8 cellular contexts compared by ENCODE assay signal in genomic region chr14:73634333-73634833, GRCh38. TPM values are rescaled to one million over a fixed set of nuclear protein-coding genes. Genes with fewer than 3 reads are reported as not detected.
DNase-seq lines count a peak whose midpoint lies in the region; ATAC-seq, FAIRE-seq and TF ChIP-seq lines count a peak whose summit lies in the region.

No MANE protein-coding gene starts in this region.

- H3K9me3 Mint-ChIP-seq in immature natural killer cell, result no peaks in the 10 kb centered on the region

- no peaks in the 10 kb centered on the region for H3K9me3 ChIP-seq in GM12878 (replicated peaks; ENCODE audit: control insufficient read depth, insufficient read depth, low read length)
- no peaks in the 10 kb centered on the region for H3K9me3 ChIP-seq in small intestine (ENCODE audit: control insufficient read depth, low read depth)

- peak overlapping the region; percentile 97; the same call in 1 of the 2 replicates for H2AFZ ChIP-seq in GM12878 (ENCODE audit: control insufficient read depth, low read depth, low read length)

- H3K27me3 ChIP-seq in GM12878 (replicated peaks in 1 of 2; ENCODE audit: control insufficient read depth in 2 of 2, insufficient read depth in 2 of 2, low read length in 1 of 2) (peaks cover 0 to 3% of the 10 kb centered on the region in 2 experiments; a peak in 1 of 4 replicates), small intestine (ENCODE audit: control insufficient read depth in 2 of 2, insufficient read depth in 2 of 2, low read length in 2 of 2) (no peaks in the 10 kb centered on the region)

- peak; percentile 11 to 25 (median 18); a peak in 2 of 6 replicates for TF ChIP-seq CTCF in GM12878 (IDR thresholded peaks at IDR 0.05 in 2 of 3, conservative IDR thresholded peaks at IDR 0.05 in 1 of 3; ENCODE audit: control insufficient read depth in 2 of 3, extremely low read depth in 1 of 3, insufficient read depth in 1 of 3, low read depth in 3 of 3, low read length in 3 of 3)

- DNase-seq in DMS79 treated with DMSO at 0.1 percent for 48 hours (lab: John Stamatoyannopoulos, UW), result peak; percentile 62
- peak; percentile 76 for DNase-seq in NCI-H1092 treated with DMSO at 0.1 percent for 48 hours (lab: John Stamatoyannopoulos, UW)
- DNase-seq in GM12878 (ENCODE audit: low read depth, low spot score), result no peak
- peak in 1 of 3 donors; percentile 1 for DNase-seq in immature natural killer cell
- DNase-seq in small intestine, result peak; percentile 13
- no peak for DNase-seq in HCEC 1CT
- DNase-seq in T-helper 1 cell, result no peak

- no peaks in the 10 kb centered on the region for H3K36me3 Mint-ChIP-seq in immature natural killer cell

- no peaks in the 10 kb centered on the region for H3K79me2 ChIP-seq in GM12878 (ENCODE audit: control insufficient read depth, insufficient read depth, low read length)

- peaks cover 2 to 7% (median 2%) of the 10 kb centered on the region in 3 donors for H3K27me3 Mint-ChIP-seq in immature natural killer cell (ENCODE audit: low read depth in 3 of 3)

- H3K4me1 Mint-ChIP-seq in immature natural killer cell, result peaks cover 5 to 7% of the 10 kb centered on the region in 2 donors

- FAIRE-seq in GM12878 (lab: Jason Lieb, UNC) (no peak), small intestine (lab: Jason Lieb, UNC) (no peak)

- in situ Hi-C loops in GM12878 (cut with MboI), result loop anchor here (5.0 kb wide), 1 partner anchor 127 kb away; no protein-coding TSS in a partner anchor

- no TSS peak for BruUV-seq in GM12878 (replicated peaks; lab: Mats Ljungman, UMichigan)

- H3K4me3 ChIP-seq in GM12878, result peak overlapping the region; percentile 65; the same call in 1 of the 2 replicates
- peak overlapping the region; percentile 19 to 56 for H3K4me3 ChIP-seq in small intestine (ENCODE audit: low read depth in 1 of 2, low read length in 2 of 2)

- RAD21 ChIA-PET in GM12878 (lab: Charles Lee; ENCODE audit: unreplicated experiment), result interaction anchor here (1.5 to 4.6 kb wide), 3 partner anchors 9 to 159 kb away, joined by 3 to 68 read pairs (median 7); no protein-coding TSS in a partner anchor

- CTCF ChIA-PET in GM12878 (lab: Yijun Ruan, JAX), result interaction anchor here (0.6 to 13.1 kb wide), 5 partner anchors 10 to 139 kb away, joined by 3 to 220 read pairs (median 12); partner anchors contain the start of genes ACOT2 and DNAL1

- H3K9ac ChIP-seq in GM12878 (ENCODE audit: control insufficient read depth, insufficient read depth, low read length), result no peak overlapping the region

- TF ChIP-seq POLR2A in GM12878 (IDR thresholded peaks at IDR 0.05; ENCODE audit: low read depth, low read length), result no peak

- no peak overlapping the region for H3K27ac ChIP-seq in GM12878 (ENCODE audit: control insufficient read depth, insufficient read depth)
- peak overlapping the region in 1 of 2 donors; percentile 32 for H3K27ac ChIP-seq in small intestine (ENCODE audit: low read depth in 1 of 2, low read length in 1 of 2)

- WGBS in GM12878 (ENCODE audit: insufficient coverage, insufficient replicate concordance, low lambda C conversion rate, missing lambda C conversion rate), result 36% methylated on average over 29 of the region's 31 CpGs
- 22 to 35% (median 28%) methylated on average over 28 to 31 of the region's 31 CpGs for WGBS in small intestine, 3 donors

- no peak overlapping the region for H3K27ac Mint-ChIP-seq in immature natural killer cell

- POLR2A ChIA-PET in GM12878 (lab: Charles Lee), result no interaction called here

- TF ChIP-seq EP300 in GM12878 (IDR thresholded peaks at IDR 0.05; ENCODE audit: borderline replicate concordance in 1 of 2, control insufficient read depth in 1 of 2, low read depth in 2 of 2, low read length in 2 of 2), result no peak

- H3K36me3 ChIP-seq in GM12878 (ENCODE audit: control insufficient read depth in 2 of 2, insufficient read depth in 2 of 2, low read length in 1 of 2) (no peaks in the 10 kb centered on the region), small intestine (ENCODE audit: control insufficient read depth in 2 of 2, insufficient read depth in 2 of 2, low read length in 2 of 2) (no peaks in the 10 kb centered on the region)

- peak; percentile 20; the same call in 1 of the 2 replicates for TF ChIP-seq RAD21 in GM12878 (IDR thresholded peaks at IDR 0.05; ENCODE audit: insufficient read depth, low read depth, low read length)

- H3K4me1 ChIP-seq in GM12878 (ENCODE audit: control insufficient read depth, insufficient read depth, low read length), result peaks cover 8% of the 10 kb centered on the region
- H3K4me1 ChIP-seq in small intestine (ENCODE audit: control insufficient read depth in 2 of 2, insufficient read depth in 1 of 2, low read depth in 1 of 2, low read length in 1 of 2), result no peaks in the 10 kb centered on the region

- SMC1A ChIA-PET in GM12878 (lab: Charles Lee; ENCODE audit: uncharacterized antibody, unreplicated experiment), result interaction anchor here (0.6 to 3.5 kb wide), 5 partner anchors 10 to 163 kb away, joined by 3 to 54 read pairs (median 4); partner anchors contain the start of gene DNAL1

- intact Hi-C loops in GM12878 (cut with micrococcal nuclease; ENCODE audit: unreplicated experiment), result loop anchor here (5.0 to 10.0 kb wide), 3 partner anchors 78 to 400 kb away; partner anchors contain the start of gene PNMA1

- ATAC-seq in GM12878 (peak; percentile 45), HG03139 (IDR thresholded peaks at IDR 0.05; ENCODE audit: unreplicated experiment) (no peak)

- H4K20me1 ChIP-seq in GM12878 (ENCODE audit: control insufficient read depth, insufficient read depth), result no peaks in the 10 kb centered on the region

- peak overlapping the region; percentile 77 to 87 (median 83) for H3K4me3 Mint-ChIP-seq in immature natural killer cell

- H3K4me2 ChIP-seq in GM12878 (ENCODE audit: control insufficient read depth, insufficient read depth), result peak overlapping the region; percentile 99; the same call in 1 of the 2 replicates

RNA-seq across cellular contexts. Expression of gene DNAL1, which starts 10.4 kb away (rescaled TPM):
- total RNA-seq in GM12878 (2013; cell fraction: nucleolus; rRNA removed), result 6.4 and 9.8 TPM in 2 replicates
- 2.4 and 2.7 TPM in 2 replicates for total RNA-seq in GM12878 (2014; rRNA removed)
- total RNA-seq in GM12878 (2014; rRNA removed; fragmentation: Illumina TruSeq; extraction: Trizol), result 4.2 TPM in 2 replicates
- 6.7 and 7.7 TPM in 2 replicates for total RNA-seq in GM12878 (2021)
- polyA plus RNA-seq in GM12878 (2011; ENCODE audit: low read depth), result 3.7 TPM
- 4.3 and 7.9 TPM in 2 replicates for polyA plus RNA-seq in GM12878 (2011; rRNA removed)
- 1.4 and 1.8 TPM in 2 replicates for polyA plus RNA-seq in GM12878 (2011; cell fraction: cytosol; rRNA removed)
- 1.3 and 1.8 TPM in 2 replicates for polyA plus RNA-seq in GM12878 (2011; cell fraction: nucleus; rRNA removed)
- polyA plus RNA-seq in GM12878 (2012), result 1.6 and 2.6 TPM in 2 replicates
- polyA plus RNA-seq in GM12878 (2014; fragmentation: Illumina TruSeq; extraction: Trizol), result 5.5 and 7.0 TPM in 2 replicates
- 10 to 100 TPM; 11.5 to 18.2 TPM for polyA plus RNA-seq in GM12878 (2014; fragmentation: Nextera tagmentation; extraction: Ambion mirVana)
- polyA plus RNA-seq in GM12878 (2014; rRNA removed), result 1.4 and 2.6 TPM in 2 replicates
- 10 to 100 TPM; 10.0 to 15.9 TPM for polyA plus RNA-seq in GM12878 (2016; fragmentation: Nextera tagmentation; extraction: Ambion mirVana)
- 0.88 and 1.9 TPM in 2 replicates for polyA minus RNA-seq in GM12878 (2011; rRNA and poly(A)+ RNA removed)
- polyA minus RNA-seq in GM12878 (2011; cell fraction: cytosol; rRNA and poly(A)+ RNA removed), result 2.0 and 2.7 TPM in 2 replicates
- polyA minus RNA-seq in GM12878 (2011; cell fraction: nucleus; rRNA and poly(A)+ RNA removed), result 0.48 and 0.77 TPM in 2 replicates
- polyA plus RNA-seq in immature natural killer cell, result 1 to 10 TPM; 3.5 to 7.7 (median 4.4) TPM
- 1 to 10 TPM in 2 of 3 donors, under 1 TPM in 1; 0.54 to 3.4 (median 2.6) TPM for polyA plus RNA-seq in small intestine

RNA-seq across cellular contexts. Expression of gene ACOT6, which starts 22.1 kb away (rescaled TPM):
- total RNA-seq in GM12878 (2013; cell fraction: nucleolus; rRNA removed), result not detected in 2 replicates
- total RNA-seq in GM12878 (2014; rRNA removed), result not detected in 2 replicates
- not detected in 2 replicates for total RNA-seq in GM12878 (2014; rRNA removed; fragmentation: Illumina TruSeq; extraction: Trizol)
- not detected in 2 replicates for total RNA-seq in GM12878 (2021)
- not detected for polyA plus RNA-seq in GM12878 (2011; ENCODE audit: low read depth)
- polyA plus RNA-seq in GM12878 (2011; rRNA removed), result not detected in 2 replicates
- not detected in 2 replicates for polyA plus RNA-seq in GM12878 (2011; cell fraction: cytosol; rRNA removed)
- polyA plus RNA-seq in GM12878 (2011; cell fraction: nucleus; rRNA removed), result not detected in 2 replicates
- polyA plus RNA-seq in GM12878 (2012), result not detected in 2 replicates
- not detected in 2 replicates for polyA plus RNA-seq in GM12878 (2014; fragmentation: Illumina TruSeq; extraction: Trizol)
- polyA plus RNA-seq in GM12878 (2014; fragmentation: Nextera tagmentation; extraction: Ambion mirVana), result not detected
- not detected in 2 replicates for polyA plus RNA-seq in GM12878 (2014; rRNA removed)
- not detected for polyA plus RNA-seq in GM12878 (2016; fragmentation: Nextera tagmentation; extraction: Ambion mirVana)
- not detected in 2 replicates for polyA minus RNA-seq in GM12878 (2011; rRNA and poly(A)+ RNA removed)
- polyA minus RNA-seq in GM12878 (2011; cell fraction: cytosol; rRNA and poly(A)+ RNA removed), result not detected in 2 replicates
- 0.57 TPM in 1 of 2 replicates, not detected in the other for polyA minus RNA-seq in GM12878 (2011; cell fraction: nucleus; rRNA and poly(A)+ RNA removed)
- polyA plus RNA-seq in immature natural killer cell, result under 1 TPM in 1 of 3 donors, not detected in 2; 0.19 TPM
- polyA plus RNA-seq in small intestine, result under 1 TPM in 1 of 3 donors, not detected in 2; 0.54 TPM

RNA-seq across cellular contexts. Expression of gene ACOT4, which starts 42.7 kb away (rescaled TPM):
- total RNA-seq in GM12878 (2013; cell fraction: nucleolus; rRNA removed), result 1.4 and 2.1 TPM in 2 replicates
- total RNA-seq in GM12878 (2014; rRNA removed) (3.5 and 3.8 TPM in 2 replicates), GM12878 (2014; rRNA removed; fragmentation: Illumina TruSeq; extraction: Trizol) (2.0 and 2.1 TPM in 2 replicates), GM12878 (2021) (1.9 and 2.2 TPM in 2 replicates)
- 0.33 TPM for polyA plus RNA-seq in GM12878 (2011; ENCODE audit: low read depth)
- polyA plus RNA-seq in GM12878 (2011; rRNA removed) (1.4 and 1.8 TPM in 2 replicates), GM12878 (2014; fragmentation: Illumina TruSeq; extraction: Trizol) (1.8 and 2.1 TPM in 2 replicates), GM12878 (2014; fragmentation: Nextera tagmentation; extraction: Ambion mirVana) (under 1 TPM; 0.68 to 0.86 TPM), GM12878 (2014; rRNA removed) (2.9 and 3.3 TPM in 2 replicates), GM12878 (2016; fragmentation: Nextera tagmentation; extraction: Ambion mirVana) (1 to 10 TPM; 2.2 to 2.9 TPM), immature natural killer cell (10 to 100 TPM in 1 of 3 donors, 1 to 10 TPM in 2; 9.4 to 20.3 (median 9.8) TPM), small intestine (10 to 100 TPM in 2 of 3 donors, 1 to 10 TPM in 1; 3.7 to 12.7 (median 11.3) TPM)
- polyA plus RNA-seq in GM12878 (2011; cell fraction: cytosol; rRNA removed), result 1.8 and 1.9 TPM in 2 replicates
- 1.2 and 1.4 TPM in 2 replicates for polyA plus RNA-seq in GM12878 (2011; cell fraction: nucleus; rRNA removed)
- 0.58 and 0.76 TPM in 2 replicates for polyA plus RNA-seq in GM12878 (2012)
- 0.80 and 1.0 TPM in 2 replicates for polyA minus RNA-seq in GM12878 (2011; rRNA and poly(A)+ RNA removed)
- polyA minus RNA-seq in GM12878 (2011; cell fraction: cytosol; rRNA and poly(A)+ RNA removed), result 0.52 TPM in 1 of 2 replicates, not detected in the other
- polyA minus RNA-seq in GM12878 (2011; cell fraction: nucleus; rRNA and poly(A)+ RNA removed), result 0.73 and 0.86 TPM in 2 replicates

Comparison
In these comparisons a context has a peak if more than half of its experiments do, and no peak if none do; other contexts are left out.
1. DNase-seq: peak in DMS79 treated with DMSO at 0.1 percent for 48 hours (single experiment), NCI-H1092 treated with DMSO at 0.1 percent for 48 hours (single experiment) and small intestine (single experiment); none in GM12878 (single experiment), HCEC 1CT (single experiment) and T-helper 1 cell (0 of 5).